ENCODE assay signal across 8 cellular contexts in genomic region chr2:46010925-46011490, GRCh38.
DNase-seq lines count a peak whose midpoint lies in the region; ATAC-seq, FAIRE-seq and TF ChIP-seq lines count a peak whose summit lies in the region.

No MANE protein-coding gene starts in this region.

- H3K9me3 ChIP-seq in small intestine (ENCODE audit: control insufficient read depth, low read depth) (no peaks in the 10 kb centered on the region), suprapubic skin (no peaks in the 10 kb centered on the region)

- no peak for TF ChIP-seq EP300 in suprapubic skin (IDR thresholded peaks at IDR 0.05)

- WGBS in small intestine, 3 donors = 37 to 40% (median 38%) methylated on average over 3 of the region's 3 CpGs
- WGBS in suprapubic skin = 23% methylated on average over 3 of the region's 3 CpGs

- no peaks in the 10 kb centered on the region for H3K27me3 Mint-ChIP-seq in activated CD8-positive, alpha-beta T cell treated with anti-CD3 and anti-CD28 coated beads for 36 hours

- H3K36me3 ChIP-seq in small intestine (ENCODE audit: control insufficient read depth in 2 of 2, insufficient read depth in 2 of 2, low read length in 2 of 2) = peaks cover 3% of the 10 kb centered on the region in 2 donors
- H3K36me3 ChIP-seq in suprapubic skin = peaks cover 28% of the 10 kb centered on the region

- TF ChIP-seq CTCF in NB4 (IDR thresholded peaks at IDR 0.05; ENCODE audit: low read depth, low read length) (peak; percentile 49), suprapubic skin (IDR thresholded peaks at IDR 0.05) (peak in 1 of 2 donors; percentile 47)
- TF ChIP-seq CTCF in activated CD8-positive, alpha-beta T cell treated with anti-CD3 and anti-CD28 coated beads for 36 hours (IDR thresholded peaks at IDR 0.05) = peak; percentile 82

- no peak overlapping the region for H3K27ac Mint-ChIP-seq in activated CD8-positive, alpha-beta T cell treated with anti-CD3 and anti-CD28 coated beads for 36 hours

- FAIRE-seq in small intestine (lab: Jason Lieb, UNC) = no peak

- peak; percentile 16 to 60 for DNase-seq in NCI-H524 (lab: John Stamatoyannopoulos, UW)
- DNase-seq in NCI-H524 treated with DMSO at 0.1 percent for 48 hours (lab: John Stamatoyannopoulos, UW) = no peak
- peak; percentile 54 for DNase-seq in NB4 (ENCODE audit: low read depth)
- DNase-seq in activated CD8-positive, alpha-beta T cell treated with anti-CD3 and anti-CD28 coated beads for 36 hours = no peak
- peak; percentile 25 for DNase-seq in glomerular visceral epithelial cell (ENCODE audit: extremely low spot score)
- DNase-seq in small intestine = peak; percentile 43
- DNase-seq in suprapubic skin (ENCODE audit: low spot score in 2 of 2) = no peak

- H3K4me1 ChIP-seq in small intestine (ENCODE audit: control insufficient read depth in 2 of 2, insufficient read depth in 1 of 2, low read depth in 1 of 2, low read length in 1 of 2) (no peaks in the 10 kb centered on the region), suprapubic skin (peaks cover 4% of the 10 kb centered on the region)

- ATAC-seq in activated CD8-positive, alpha-beta T cell treated with anti-CD3 and anti-CD28 coated beads for 36 hours = peak; percentile 79
- ATAC-seq in HG02885 (IDR thresholded peaks at IDR 0.05; ENCODE audit: poor library complexity, unreplicated experiment) = no peak

- H3K27ac ChIP-seq in small intestine (ENCODE audit: low read depth in 1 of 2, low read length in 1 of 2) = no peak overlapping the region
- no peak overlapping the region for H3K27ac ChIP-seq in suprapubic skin

- no peak overlapping the region for H3K4me3 ChIP-seq in NB4 (ENCODE audit: low read depth, low read length)
- no peak overlapping the region for H3K4me3 ChIP-seq in small intestine (ENCODE audit: low read depth in 1 of 2, low read length in 2 of 2)
- H3K4me3 ChIP-seq in suprapubic skin = no peak overlapping the region

- CTCF ChIA-PET in activated CD8-positive, alpha-beta T cell treated with anti-CD3 and anti-CD28 coated beads for 36 hours (lab: Charles Lee) = interaction anchor here (0.7 to 2.0 kb wide), 24 partner anchors 8 to 456 kb away, joined by 3 to 19 read pairs (median 4); no protein-coding TSS in a partner anchor

- no peaks in the 10 kb centered on the region for H3K9me3 Mint-ChIP-seq in activated CD8-positive, alpha-beta T cell treated with anti-CD3 and anti-CD28 coated beads for 36 hours

- TF ChIP-seq POLR2A in NB4 (IDR thresholded peaks at IDR 0.05; ENCODE audit: extremely low read depth, insufficient read length) = no peak
- no peak for TF ChIP-seq POLR2A in suprapubic skin (IDR thresholded peaks at IDR 0.05)

- POLR2A ChIA-PET in activated CD8-positive, alpha-beta T cell treated with anti-CD3 and anti-CD28 coated beads for 36 hours (lab: Charles Lee) = no interaction called here

- H3K27me3 ChIP-seq in small intestine (ENCODE audit: control insufficient read depth in 2 of 2, insufficient read depth in 2 of 2, low read length in 2 of 2) (no peaks in the 10 kb centered on the region), suprapubic skin (no peaks in the 10 kb centered on the region)

- no peaks in the 10 kb centered on the region for H3K36me3 Mint-ChIP-seq in activated CD8-positive, alpha-beta T cell treated with anti-CD3 and anti-CD28 coated beads for 36 hours (ENCODE audit: low read depth)

- intact Hi-C loops in activated CD8-positive, alpha-beta T cell treated with anti-CD3 and anti-CD28 coated beads for 36 hours (cut with micrococcal nuclease) = loop anchor here (2.0 kb wide), 1 partner anchor 354 kb away; no protein-coding TSS in a partner anchor

- H3K4me3 Mint-ChIP-seq in activated CD8-positive, alpha-beta T cell treated with anti-CD3 and anti-CD28 coated beads for 36 hours = no peak overlapping the region

- peaks cover 3% of the 10 kb centered on the region for H3K4me1 Mint-ChIP-seq in activated CD8-positive, alpha-beta T cell treated with anti-CD3 and anti-CD28 coated beads for 36 hours (ENCODE audit: low read depth)

Comparison
In these comparisons a context has a peak if more than half of its experiments do, and no peak if none do; other contexts are left out.
1. DNase-seq: peak in NCI-H524 (2 of 2), NB4 (single experiment), glomerular visceral epithelial cell (single experiment) and small intestine (single experiment); none in NCI-H524 treated with DMSO at 0.1 percent for 48 hours (single experiment), activated CD8-positive, alpha-beta T cell treated with anti-CD3 and anti-CD28 coated beads for 36 hours (single experiment) and suprapubic skin (0 of 2).